Comparison of ENCODE assay signal across 15 cellular contexts in genomic region chr4:40327340-40327739, GRCh38. TPM values are rescaled to one million over a fixed set of nuclear protein-coding genes. Genes with fewer than 3 reads are reported as not detected.
DNase-seq lines count a peak whose midpoint lies in the region; ATAC-seq and TF ChIP-seq lines count a peak whose summit lies in the region.
"Had no signal": no experiment of that assay in that cellular context is flagged by ENCODE, and none has a peak within 500 bp of the region (broad histone marks: within the 10 kb centered on the region; RNA-seq: fewer than 3 reads in every experiment).

No MANE protein-coding gene starts in this region.

- H3K4me3 Mint-ChIP-seq in brain = no peak overlapping the region
- H3K4me3 Mint-ChIP-seq in nephron progenitor cell = peak overlapping the region; percentile 19
- no peak overlapping the region for H3K4me3 Mint-ChIP-seq in stimulated activated naive B cell treated with anti-CD40 and anti-IgM and Interleukin-4, amounts not matched to agents 10 μg/mL and 1 μg/mL and 100 μg/mL, for 72 hours

- H3K36me3 Mint-ChIP-seq in brain (no peaks in the 10 kb centered on the region), nephron progenitor cell (ENCODE audit: low read depth) (no peaks in the 10 kb centered on the region)
- H3K36me3 Mint-ChIP-seq in stimulated activated naive B cell treated with anti-CD40 and anti-IgM and Interleukin-4, amounts not matched to agents 10 μg/mL and 1 μg/mL and 100 μg/mL, for 72 hours = peaks cover 0 to 1% of the 10 kb centered on the region in 2 donors

- peak; percentile 88 for DNase-seq in GF-D8 (lab: John Stamatoyannopoulos, UW)
- peak; percentile 86 to 95 for DNase-seq in NOMO-1 (lab: John Stamatoyannopoulos, UW; ENCODE audit: unreplicated experiment in 2 of 2)
- no peak for DNase-seq in nephron progenitor cell
- DNase-seq in NCI-H748 treated with DMSO at 0.1 percent for 48 hours (lab: John Stamatoyannopoulos, UW) = no peak
- DNase-seq in stimulated activated CD8-positive, alpha-beta memory T cell treated with anti-CD3 and anti-CD28 coated beads, Interleukin-4, amount 100 ng/mL, for 48 hours = no peak
- no peak for DNase-seq in stimulated activated naive B cell treated with anti-CD40 and anti-IgM and Interleukin-4, amounts not matched to agents 10 μg/mL and 1 μg/mL and 100 μg/mL, for 72 hours
- no peak for DNase-seq in HuH-7 (ENCODE audit: low spot score)
- DNase-seq: activated CD4-positive, alpha-beta T cell treated with anti-CD3 and anti-CD28 coated beads for 4 hours; activated effector memory CD4-positive, alpha-beta T cell treated with Interleukin-2 at 50 U/mL for 16 hours; foreskin keratinocyte; NCI-H1417; NCI-H345; stimulated activated CD4-positive, alpha-beta T cell treated with anti-CD3 and anti-CD28 coated beads, Interleukin-4, amount 100 ng/mL, for 4 hours; thyroid gland had no signal

- H3K27ac Mint-ChIP-seq in brain (peak overlapping the region in 3 of 5 experiments; percentile 55 to 91 (median 81)), nephron progenitor cell (peak overlapping the region; percentile 69)
- H3K27ac Mint-ChIP-seq in stimulated activated naive B cell treated with anti-CD40 and anti-IgM and Interleukin-4, amounts not matched to agents 10 μg/mL and 1 μg/mL and 100 μg/mL, for 72 hours = no peak overlapping the region

- no peak for ATAC-seq in stimulated activated naive B cell treated with anti-CD40 and anti-IgM and Interleukin-4, amounts not matched to agents 10 μg/mL and 1 μg/mL and 100 μg/mL, for 72 hours (replicated peaks)
- ATAC-seq: foreskin keratinocyte had no signal

- H3K27me3 Mint-ChIP-seq in brain (peaks cover 7% of the 10 kb centered on the region), nephron progenitor cell (ENCODE audit: low read depth, poor library complexity) (peaks cover 5% of the 10 kb centered on the region)
- H3K27me3 Mint-ChIP-seq in stimulated activated naive B cell treated with anti-CD40 and anti-IgM and Interleukin-4, amounts not matched to agents 10 μg/mL and 1 μg/mL and 100 μg/mL, for 72 hours = peaks cover 5% of the 10 kb centered on the region in 2 donors

- no peak for TF ChIP-seq CTCF in brain (conservative IDR thresholded peaks at IDR 0.05)
- no peak for TF ChIP-seq CTCF in nephron progenitor cell (IDR thresholded peaks at IDR 0.05)

- H3K4me1 Mint-ChIP-seq in brain = peaks cover 65% of the 10 kb centered on the region
- H3K4me1 Mint-ChIP-seq in nephron progenitor cell = peaks cover 72% of the 10 kb centered on the region
- peaks cover 6 to 8% of the 10 kb centered on the region in 2 donors for H3K4me1 Mint-ChIP-seq in stimulated activated naive B cell treated with anti-CD40 and anti-IgM and Interleukin-4, amounts not matched to agents 10 μg/mL and 1 μg/mL and 100 μg/mL, for 72 hours

- peaks cover 0 to 3% (median 0%) of the 10 kb centered on the region in 5 experiments for H3K9me3 Mint-ChIP-seq in brain
- no peaks in the 10 kb centered on the region for H3K9me3 Mint-ChIP-seq in nephron progenitor cell
- no peaks in the 10 kb centered on the region for H3K9me3 Mint-ChIP-seq in stimulated activated naive B cell treated with anti-CD40 and anti-IgM and Interleukin-4, amounts not matched to agents 10 μg/mL and 1 μg/mL and 100 μg/mL, for 72 hours

RNA-seq across cellular contexts. Expression of gene CHRNA9, which starts 7.8 kb away (rescaled TPM):
- not detected for polyA plus RNA-seq in brain (ENCODE audit: insufficient read depth, low read depth, low replicate concordance)

Comparison
In these comparisons a context has a peak if more than half of its experiments do, and no peak if none do; other contexts are left out.
1. DNase-seq: peak in GF-D8 (single experiment) and NOMO-1 (2 of 2); none in nephron progenitor cell (single experiment), NCI-H748 treated with DMSO at 0.1 percent for 48 hours (single experiment), stimulated activated CD8-positive, alpha-beta memory T cell treated with anti-CD3 and anti-CD28 coated beads, Interleukin-4, amount 100 ng/mL, for 48 hours (single experiment), stimulated activated naive B cell treated with anti-CD40 and anti-IgM and Interleukin-4, amounts not matched to agents 10 μg/mL and 1 μg/mL and 100 μg/mL, for 72 hours (single experiment) and HuH-7 (single experiment).